ENCODE assay signal across 10 cellular contexts in the genomic region with DNA sequence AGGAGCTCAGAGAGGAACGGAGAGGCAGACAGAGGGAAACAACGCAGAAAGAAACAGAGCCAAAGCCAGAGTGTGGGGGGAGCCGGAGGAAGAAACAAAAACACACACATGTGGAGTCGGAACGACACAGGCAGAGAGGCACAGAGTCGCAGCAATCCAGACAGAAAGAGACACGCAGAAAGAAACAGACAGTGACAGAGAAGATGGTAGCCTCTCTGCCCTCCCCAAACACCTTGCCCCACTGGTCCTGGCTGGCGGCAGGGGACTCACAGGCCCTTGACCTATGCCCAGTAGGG. TPM values are rescaled to one million over a fixed set of nuclear protein-coding genes. Genes with fewer than 3 reads are reported as not detected.
DNase-seq lines count a peak whose midpoint lies in the region; ATAC-seq, FAIRE-seq and TF ChIP-seq lines count a peak whose summit lies in the region.
"Had no signal": no experiment of that assay in that cellular context is flagged by ENCODE, and none has a peak within 500 bp of the region (broad histone marks: within the 10 kb centered on the region; RNA-seq: fewer than 3 reads in every experiment).

No MANE protein-coding gene starts in this region.

- no peaks in the 10 kb centered on the region for H3K9me3 ChIP-seq in A549
- H3K9me3 ChIP-seq in H9 (ENCODE audit: control insufficient read depth, low read depth, low read length): no peaks in the 10 kb centered on the region
- no peaks in the 10 kb centered on the region for H3K9me3 ChIP-seq in GM12878 (replicated peaks; ENCODE audit: control insufficient read depth, insufficient read depth, low read length)

- FAIRE-seq in A549 (lab: Jason Lieb, UNC): no peak
- no peak for FAIRE-seq in GM12878 (lab: Jason Lieb, UNC)
- FAIRE-seq: TTC549 had no signal

- RAD21 ChIA-PET in GM12878 (lab: Charles Lee; ENCODE audit: unreplicated experiment): interaction anchor here (0.6 to 1.8 kb wide), 5 partner anchors 33 to 283 kb away, joined by 3 to 6 read pairs (median 4); partner anchors contain the start of gene IP6K2

- WGBS in A549 (ENCODE audit: missing lambda C conversion rate): 97% methylated on average over 8 of the region's 8 CpGs
- no CpG with 5 or more reads among the region's 8 CpGs for WGBS in H9 (ENCODE audit: extremely low coverage, insufficient read length, low lambda C conversion rate)
- 90% methylated on average over 8 of the region's 8 CpGs for WGBS in GM12878 (ENCODE audit: insufficient coverage, insufficient replicate concordance, low lambda C conversion rate, missing lambda C conversion rate)

- H2BK120ac ChIP-seq in H9 (ENCODE audit: low read depth, low read length, poor library complexity, severe bottlenecking): no peak overlapping the region

- H3K79me1 ChIP-seq in H9 (ENCODE audit: insufficient read depth, low read depth, low read length, poor library complexity, severe bottlenecking): peaks cover 3% of the 10 kb centered on the region

- H3T11ph ChIP-seq in H9 (ENCODE audit: low read length): no peak overlapping the region

- H2BK15ac ChIP-seq in H9 (ENCODE audit: low read depth, low read length): no peak overlapping the region

- no peak overlapping the region for H4K91ac ChIP-seq in H9 (ENCODE audit: insufficient read length, low read depth, low read length)

- no peak overlapping the region for H3K14ac ChIP-seq in H9 (ENCODE audit: insufficient read depth, low read length)

- no peak for TF ChIP-seq POLR2A in A549 (IDR thresholded peaks at IDR 0.05; ENCODE audit: low read length)
- TF ChIP-seq POLR2A in GM12878 (IDR thresholded peaks at IDR 0.05; ENCODE audit: low read depth, low read length): no peak

- no peak for TF ChIP-seq RAD21 in A549 (conservative IDR thresholded peaks at IDR 0.05 in 1 of 2, IDR thresholded peaks at IDR 0.05 in 1 of 2)
- TF ChIP-seq RAD21 in GM12878 (IDR thresholded peaks at IDR 0.05; ENCODE audit: insufficient read depth, low read depth, low read length): no peak

- H3K36me3 ChIP-seq in GM12878 (ENCODE audit: control insufficient read depth in 2 of 2, insufficient read depth in 2 of 2, low read length in 1 of 2): peaks cover 21 to 30% of the 10 kb centered on the region in 2 experiments

- H3K4me1 Mint-ChIP-seq in H9 (peaks cover 17 to 21% of the 10 kb centered on the region in 2 experiments), mesothelial cell of epicardium (peaks cover 29% of the 10 kb centered on the region)

- H3K9ac ChIP-seq in H9 (ENCODE audit: extremely low read depth, insufficient read length, low read length) (no peak overlapping the region), GM12878 (ENCODE audit: control insufficient read depth, insufficient read depth, low read length) (peak overlapping the region; percentile 91)

- H2AFZ ChIP-seq in H9 (ENCODE audit: low read length): no peak overlapping the region
- no peak overlapping the region for H2AFZ ChIP-seq in GM12878 (ENCODE audit: control insufficient read depth, low read depth, low read length)

- no peak overlapping the region for H4K5ac ChIP-seq in H9 (ENCODE audit: insufficient read length, low read depth, low read length)

- H3K27ac Mint-ChIP-seq in H9 (peak overlapping the region in 1 of 3 experiments; percentile 58; a peak in 2 of 7 replicates), mesothelial cell of epicardium (peak overlapping the region; percentile 95)

- DNase-seq in A549 (ENCODE audit: low read depth in 1 of 2, low spot score in 1 of 2) (no peak), H9 (no peak), GM12878 (ENCODE audit: low read depth, low spot score) (no peak), mesothelial cell of epicardium (ENCODE audit: low spot score in 2 of 2, unreplicated experiment in 2 of 2) (no peak), ureter (ENCODE audit: low spot score) (no peak), LoVo (ENCODE audit: low spot score) (no peak), NCI-H187 (lab: John Stamatoyannopoulos, UW) (no peak)
- DNase-seq in activated CD4-positive, CD25-positive, alpha-beta regulatory T cell (lab: John Stamatoyannopoulos, UW): no peak
- DNase-seq: foreskin melanocyte had no signal

- no peak overlapping the region for H2BK5ac ChIP-seq in H9 (ENCODE audit: insufficient read length, low read length)

- H3K9me3 Mint-ChIP-seq in H9 (no peaks in the 10 kb centered on the region), mesothelial cell of epicardium (no peaks in the 10 kb centered on the region)

- H3K36me3 Mint-ChIP-seq in H9 (ENCODE audit: insufficient read depth in 1 of 3, low read depth in 3 of 3): peaks cover 26 to 65% (median 54%) of the 10 kb centered on the region in 3 experiments
- peaks cover 27% of the 10 kb centered on the region for H3K36me3 Mint-ChIP-seq in mesothelial cell of epicardium

- no peak overlapping the region for H2BK12ac ChIP-seq in H9 (ENCODE audit: insufficient read length, low read depth, low read length)

- intact Hi-C loops in GM12878 (cut with micrococcal nuclease; ENCODE audit: unreplicated experiment): no loop called here

- no peak overlapping the region for H4K8ac ChIP-seq in H9 (replicated peaks; ENCODE audit: insufficient read length, low read depth, low read length)

- POLR2A ChIA-PET in A549 (lab: Yijun Ruan, JAX) (no interaction called here), GM12878 (lab: Charles Lee) (interaction anchor here (0.8 to 1.4 kb wide), 2 partner anchors 14 to 338 kb away, joined by 3 read pairs; partner anchors contain the start of gene NDUFAF3)

- H3K18ac ChIP-seq in H9 (ENCODE audit: insufficient read length, low read depth, low read length): no peak overlapping the region

- H3K4me3 ChIP-seq in A549 (no peak overlapping the region), GM12878 (peak overlapping the region; percentile 99)

- H3K27ac ChIP-seq in A549 (peak overlapping the region in 1 of 2 experiments; percentile 94; a peak in 1 of 6 replicates), H9 (ENCODE audit: insufficient read length, low read depth, low read length) (no peak overlapping the region), GM12878 (ENCODE audit: control insufficient read depth, insufficient read depth) (peak overlapping the region; percentile 10; the same call in 1 of the 2 replicates)

- ATAC-seq in A549: no peak
- ATAC-seq in GM12878: no peak

- H3K23me2 ChIP-seq in H9 (ENCODE audit: insufficient read length, low read depth, low read length, poor library complexity, severe bottlenecking): peaks cover 8% of the 10 kb centered on the region

- no TSS peak for BruUV-seq in GM12878 (replicated peaks; lab: Mats Ljungman, UMichigan)

- H3K56ac ChIP-seq in H9 (ENCODE audit: insufficient read length, low read depth, low read length): no peak overlapping the region

- SMC1A ChIA-PET in GM12878 (lab: Charles Lee; ENCODE audit: uncharacterized antibody, unreplicated experiment): interaction anchor here (0.8 to 1.5 kb wide), 6 partner anchors 21 to 283 kb away, joined by 3 to 4 read pairs (median 3); partner anchors contain the start of genes CELSR3 and SLC26A6

- H4K20me1 ChIP-seq in H9 (ENCODE audit: control insufficient read depth, insufficient read depth, insufficient read length) (no peaks in the 10 kb centered on the region), GM12878 (ENCODE audit: control insufficient read depth, insufficient read depth) (no peaks in the 10 kb centered on the region; the same call in 1 of the 2 replicates)

- TF ChIP-seq CTCF in A549 (IDR thresholded peaks at IDR 0.05) (no peak), H9 (conservative IDR thresholded peaks at IDR 0.05) (no peak), GM12878 (IDR thresholded peaks at IDR 0.05 in 2 of 3, conservative IDR thresholded peaks at IDR 0.05 in 1 of 3; ENCODE audit: control insufficient read depth in 2 of 3, extremely low read depth in 1 of 3, insufficient read depth in 1 of 3, low read depth in 3 of 3, low read length in 3 of 3) (no peak), mesothelial cell of epicardium (IDR thresholded peaks at IDR 0.05; ENCODE audit: unreplicated experiment) (no peak)

- H2AK5ac ChIP-seq in H9 (ENCODE audit: insufficient read length, low read length): no peak overlapping the region

- CTCF ChIA-PET in A549 (lab: Yijun Ruan, JAX): interaction anchor here (1.0 to 2.3 kb wide), 5 partner anchors 13 to 56 kb away, joined by 4 to 13 read pairs (median 5); partner anchors contain the start of gene SLC26A6
- CTCF ChIA-PET in GM12878 (lab: Yijun Ruan, JAX): interaction anchor here (0.7 to 2.1 kb wide), 14 partner anchors 19 to 453 kb away, joined by 3 to 10 read pairs (median 4); partner anchors contain the start of genes CELSR3, IP6K2, QRICH1 and SLC26A6

- H3K27me3 ChIP-seq in H9 (ENCODE audit: insufficient read depth, low read length): no peaks in the 10 kb centered on the region
- H3K27me3 ChIP-seq in GM12878 (replicated peaks in 1 of 2; ENCODE audit: control insufficient read depth in 2 of 2, insufficient read depth in 2 of 2, low read length in 1 of 2): no peaks in the 10 kb centered on the region

- H3K4ac ChIP-seq in H9 (ENCODE audit: low read depth, low read length): no peak overlapping the region

- no peaks in the 10 kb centered on the region; the same call in 1 of the 2 replicates for H3K27me3 Mint-ChIP-seq in H9 (ENCODE audit: low read depth)
- H3K27me3 Mint-ChIP-seq in mesothelial cell of epicardium (ENCODE audit: low read depth): no peaks in the 10 kb centered on the region

- no peak overlapping the region for H2BK20ac ChIP-seq in H9 (ENCODE audit: low read depth, low read length, poor library complexity, severe bottlenecking)

- in situ Hi-C loops in GM12878 (cut with MboI): no loop called here

- TF ChIP-seq EP300 in A549 (IDR thresholded peaks at IDR 0.05) (no peak), GM12878 (IDR thresholded peaks at IDR 0.05; ENCODE audit: borderline replicate concordance in 1 of 2, control insufficient read depth in 1 of 2, low read depth in 2 of 2, low read length in 2 of 2) (no peak)

- peak overlapping the region; percentile 27 to 81 for H3K4me3 Mint-ChIP-seq in H9
- peak overlapping the region; percentile 87 for H3K4me3 Mint-ChIP-seq in mesothelial cell of epicardium

- H3K23ac ChIP-seq in H9 (ENCODE audit: insufficient read length, low read depth, low read length): no peak overlapping the region

- H3K4me1 ChIP-seq in A549 (peaks cover 30% of the 10 kb centered on the region), H9 (ENCODE audit: insufficient read depth, low read length) (peaks cover 4% of the 10 kb centered on the region; the same call in 1 of the 2 replicates), GM12878 (ENCODE audit: control insufficient read depth, insufficient read depth, low read length) (peaks cover 15% of the 10 kb centered on the region)

- H3K4me2 ChIP-seq in A549 (peak overlapping the region; percentile 90), H9 (ENCODE audit: insufficient read depth, insufficient read length, low read length) (no peak overlapping the region), GM12878 (ENCODE audit: control insufficient read depth, insufficient read depth) (peak overlapping the region; percentile 79)

- H3K79me2 ChIP-seq in H9 (ENCODE audit: insufficient read depth, low read length) (peaks cover 5% of the 10 kb centered on the region; the same call in 1 of the 2 replicates), GM12878 (ENCODE audit: control insufficient read depth, insufficient read depth, low read length) (peaks cover 26% of the 10 kb centered on the region)

RNA-seq across cellular contexts. Expression of gene NCKIPSD, which starts 1.7 kb away (rescaled TPM):
- polyA plus RNA-seq in A549 (2011; rRNA removed): 10.2 and 13.6 TPM in 2 replicates
- 17.0 and 24.0 TPM in 2 replicates for polyA plus RNA-seq in A549 (2012; cell fraction: cytosol; rRNA removed)
- 35.9 and 48.2 TPM in 2 replicates for polyA plus RNA-seq in A549 (2012; cell fraction: nucleus; rRNA removed)
- polyA plus RNA-seq in A549 (2017; fragmentation: RNase III; extraction: RNeasy Plus Mini Kit Qiagen cat#74134 plus additional on column Dnase treatment): 10.8 to 13.2 TPM (median 10.9 TPM) in 3 replicates
- 24.5 and 28.5 TPM in 2 replicates for polyA minus RNA-seq in A549 (2011; rRNA and poly(A)+ RNA removed)
- total RNA-seq in H9 (2021): 38.3 and 46.0 TPM in 2 replicates
- 65.5 and 82.3 TPM in 2 replicates for total RNA-seq in GM12878 (2013; cell fraction: nucleolus; rRNA removed)
- total RNA-seq in GM12878 (2014; rRNA removed): 16.3 and 20.8 TPM in 2 replicates
- 7.5 and 7.7 TPM in 2 replicates for total RNA-seq in GM12878 (2014; rRNA removed; fragmentation: Illumina TruSeq; extraction: Trizol)
- total RNA-seq in GM12878 (2021): 18.9 and 20.1 TPM in 2 replicates
- 13.0 TPM for polyA plus RNA-seq in GM12878 (2011; ENCODE audit: low read depth)
- 16.2 and 31.6 TPM in 2 replicates for polyA plus RNA-seq in GM12878 (2011; rRNA removed)
- 52.6 and 60.3 TPM in 2 replicates for polyA plus RNA-seq in GM12878 (2011; cell fraction: cytosol; rRNA removed)
- 89.0 and 106 TPM in 2 replicates for polyA plus RNA-seq in GM12878 (2011; cell fraction: nucleus; rRNA removed)
- 25.0 and 32.9 TPM in 2 replicates for polyA plus RNA-seq in GM12878 (2012)
- polyA plus RNA-seq in GM12878 (2014; fragmentation: Illumina TruSeq; extraction: Trizol): 5.3 and 11.7 TPM in 2 replicates
- polyA plus RNA-seq in GM12878 (2014; fragmentation: Nextera tagmentation; extraction: Ambion mirVana): 1 to 10 TPM in 1 of 2 experiments, under 1 TPM in 1; 0.93 to 2.9 TPM
- 16.8 and 17.7 TPM in 2 replicates for polyA plus RNA-seq in GM12878 (2014; rRNA removed)
- 10 to 100 TPM; 14.9 to 15.5 TPM for polyA plus RNA-seq in GM12878 (2016; fragmentation: Nextera tagmentation; extraction: Ambion mirVana)
- 55.8 and 74.9 TPM in 2 replicates for polyA minus RNA-seq in GM12878 (2011; rRNA and poly(A)+ RNA removed)
- 18.8 and 26.7 TPM in 2 replicates for polyA minus RNA-seq in GM12878 (2011; cell fraction: cytosol; rRNA and poly(A)+ RNA removed)
- 39.7 and 45.0 TPM in 2 replicates for polyA minus RNA-seq in GM12878 (2011; cell fraction: nucleus; rRNA and poly(A)+ RNA removed)
- total RNA-seq in mesothelial cell of epicardium: 30.7 to 33.5 TPM (median 31.9 TPM) in 3 replicates
- total RNA-seq in ureter: 21.6 TPM

RNA-seq across cellular contexts. Expression of gene CELSR3, which starts 21.3 kb away (rescaled TPM):
- polyA plus RNA-seq in A549 (2011; rRNA removed) (2.2 and 3.2 TPM in 2 replicates), A549 (2017; fragmentation: RNase III; extraction: RNeasy Plus Mini Kit Qiagen cat#74134 plus additional on column Dnase treatment) (4.6 to 5.2 TPM (median 4.8 TPM) in 3 replicates), GM12878 (2011; rRNA removed) (0.65 and 1.1 TPM in 2 replicates), GM12878 (2014; fragmentation: Illumina TruSeq; extraction: Trizol) (0.48 and 0.56 TPM in 2 replicates), GM12878 (2014; fragmentation: Nextera tagmentation; extraction: Ambion mirVana) (under 1 TPM; 0.08 to 0.18 TPM), GM12878 (2014; rRNA removed) (1.2 and 1.6 TPM in 2 replicates), GM12878 (2016; fragmentation: Nextera tagmentation; extraction: Ambion mirVana) (under 1 TPM; 0.34 to 0.35 TPM)
- 2.2 and 3.3 TPM in 2 replicates for polyA plus RNA-seq in A549 (2012; cell fraction: cytosol; rRNA removed)
- polyA plus RNA-seq in A549 (2012; cell fraction: nucleus; rRNA removed): 13.7 and 15.3 TPM in 2 replicates
- polyA minus RNA-seq in A549 (2011; rRNA and poly(A)+ RNA removed): 7.1 and 7.4 TPM in 2 replicates
- total RNA-seq in H9 (2021) (23.5 and 23.9 TPM in 2 replicates), GM12878 (2014; rRNA removed) (0.82 and 0.96 TPM in 2 replicates), GM12878 (2014; rRNA removed; fragmentation: Illumina TruSeq; extraction: Trizol) (0.37 and 0.58 TPM in 2 replicates), GM12878 (2021) (1.6 TPM in 2 replicates), mesothelial cell of epicardium (5.0 to 5.6 TPM (median 5.2 TPM) in 3 replicates), ureter (1.5 TPM)
- 5.4 and 7.9 TPM in 2 replicates for total RNA-seq in GM12878 (2013; cell fraction: nucleolus; rRNA removed)
- 0.31 TPM for polyA plus RNA-seq in GM12878 (2011; ENCODE audit: low read depth)
- 1.9 and 2.3 TPM in 2 replicates for polyA plus RNA-seq in GM12878 (2011; cell fraction: cytosol; rRNA removed)
- 12.5 and 14.4 TPM in 2 replicates for polyA plus RNA-seq in GM12878 (2011; cell fraction: nucleus; rRNA removed)
- polyA plus RNA-seq in GM12878 (2012): 0.61 and 0.76 TPM in 2 replicates
- polyA minus RNA-seq in GM12878 (2011; rRNA and poly(A)+ RNA removed): 3.7 and 4.9 TPM in 2 replicates
- 2.1 and 2.3 TPM in 2 replicates for polyA minus RNA-seq in GM12878 (2011; cell fraction: cytosol; rRNA and poly(A)+ RNA removed)
- 5.9 and 8.3 TPM in 2 replicates for polyA minus RNA-seq in GM12878 (2011; cell fraction: nucleus; rRNA and poly(A)+ RNA removed)

RNA-seq across cellular contexts. Expression of gene IP6K2, which starts 33.0 kb away (rescaled TPM):
- 78.4 and 81.3 TPM in 2 replicates for polyA plus RNA-seq in A549 (2011; rRNA removed)
- polyA plus RNA-seq in A549 (2012; cell fraction: cytosol; rRNA removed): 83.9 and 87.9 TPM in 2 replicates
- 238 and 242 TPM in 2 replicates for polyA plus RNA-seq in A549 (2012; cell fraction: nucleus; rRNA removed)
- polyA plus RNA-seq in A549 (2017; fragmentation: RNase III; extraction: RNeasy Plus Mini Kit Qiagen cat#74134 plus additional on column Dnase treatment): 55.6 to 67.1 TPM (median 61.9 TPM) in 3 replicates
- polyA minus RNA-seq in A549 (2011; rRNA and poly(A)+ RNA removed): 45.6 and 54.1 TPM in 2 replicates
- total RNA-seq in H9 (2021): 94.7 and 96.5 TPM in 2 replicates
- 117 and 120 TPM in 2 replicates for total RNA-seq in GM12878 (2013; cell fraction: nucleolus; rRNA removed)
- 61.7 and 70.2 TPM in 2 replicates for total RNA-seq in GM12878 (2014; rRNA removed)
- total RNA-seq in GM12878 (2014; rRNA removed; fragmentation: Illumina TruSeq; extraction: Trizol): 67.0 and 68.7 TPM in 2 replicates
- 57.4 and 59.7 TPM in 2 replicates for total RNA-seq in GM12878 (2021)
- 44.3 TPM for polyA plus RNA-seq in GM12878 (2011; ENCODE audit: low read depth)
- polyA plus RNA-seq in GM12878 (2011; rRNA removed): 77.9 and 95.9 TPM in 2 replicates
- 112 and 129 TPM in 2 replicates for polyA plus RNA-seq in GM12878 (2011; cell fraction: cytosol; rRNA removed)
- polyA plus RNA-seq in GM12878 (2011; cell fraction: nucleus; rRNA removed): 329 and 359 TPM in 2 replicates
- 55.5 and 58.2 TPM in 2 replicates for polyA plus RNA-seq in GM12878 (2012)
- polyA plus RNA-seq in GM12878 (2014; fragmentation: Illumina TruSeq; extraction: Trizol): 69.3 and 70.7 TPM in 2 replicates
- 10 to 100 TPM; 25.8 to 37.6 TPM for polyA plus RNA-seq in GM12878 (2014; fragmentation: Nextera tagmentation; extraction: Ambion mirVana)
- 77.5 and 82.0 TPM in 2 replicates for polyA plus RNA-seq in GM12878 (2014; rRNA removed)
- 10 to 100 TPM; 78.6 to 81.7 TPM for polyA plus RNA-seq in GM12878 (2016; fragmentation: Nextera tagmentation; extraction: Ambion mirVana)
- polyA minus RNA-seq in GM12878 (2011; rRNA and poly(A)+ RNA removed): 85.9 and 101 TPM in 2 replicates
- polyA minus RNA-seq in GM12878 (2011; cell fraction: cytosol; rRNA and poly(A)+ RNA removed): 28.5 and 32.1 TPM in 2 replicates
- 35.2 and 62.1 TPM in 2 replicates for polyA minus RNA-seq in GM12878 (2011; cell fraction: nucleus; rRNA and poly(A)+ RNA removed)
- total RNA-seq in mesothelial cell of epicardium: 207 to 212 TPM (median 209 TPM) in 3 replicates
- total RNA-seq in ureter: 97.0 TPM

RNA-seq across cellular contexts. Expression of gene SLC26A6, which starts 48.7 kb away (rescaled TPM):
- polyA plus RNA-seq in A549 (2011; rRNA removed): 12.5 and 12.7 TPM in 2 replicates
- 17.4 and 20.3 TPM in 2 replicates for polyA plus RNA-seq in A549 (2012; cell fraction: cytosol; rRNA removed)
- 135 and 159 TPM in 2 replicates for polyA plus RNA-seq in A549 (2012; cell fraction: nucleus; rRNA removed)
- polyA plus RNA-seq in A549 (2017; fragmentation: RNase III; extraction: RNeasy Plus Mini Kit Qiagen cat#74134 plus additional on column Dnase treatment): 20.0 to 25.5 TPM (median 23.2 TPM) in 3 replicates
- 21.9 and 24.3 TPM in 2 replicates for polyA minus RNA-seq in A549 (2011; rRNA and poly(A)+ RNA removed)
- total RNA-seq in H9 (2021): 56.7 and 61.3 TPM in 2 replicates
- total RNA-seq in GM12878 (2013; cell fraction: nucleolus; rRNA removed): 57.6 and 65.8 TPM in 2 replicates
- 17.1 and 17.8 TPM in 2 replicates for total RNA-seq in GM12878 (2014; rRNA removed)
- 7.2 and 7.8 TPM in 2 replicates for total RNA-seq in GM12878 (2014; rRNA removed; fragmentation: Illumina TruSeq; extraction: Trizol)
- total RNA-seq in GM12878 (2021): 18.8 and 24.9 TPM in 2 replicates
- 27.7 TPM for polyA plus RNA-seq in GM12878 (2011; ENCODE audit: low read depth)
- 10.5 and 16.5 TPM in 2 replicates for polyA plus RNA-seq in GM12878 (2011; rRNA removed)
- polyA plus RNA-seq in GM12878 (2011; cell fraction: cytosol; rRNA removed): 22.3 and 25.6 TPM in 2 replicates
- 366 and 387 TPM in 2 replicates for polyA plus RNA-seq in GM12878 (2011; cell fraction: nucleus; rRNA removed)
- 18.0 and 22.4 TPM in 2 replicates for polyA plus RNA-seq in GM12878 (2012)
- polyA plus RNA-seq in GM12878 (2014; fragmentation: Illumina TruSeq; extraction: Trizol): 8.9 and 11.9 TPM in 2 replicates
- 1 to 10 TPM; 2.1 to 2.9 TPM for polyA plus RNA-seq in GM12878 (2014; fragmentation: Nextera tagmentation; extraction: Ambion mirVana)
- polyA plus RNA-seq in GM12878 (2014; rRNA removed): 20.6 and 22.5 TPM in 2 replicates
- polyA plus RNA-seq in GM12878 (2016; fragmentation: Nextera tagmentation; extraction: Ambion mirVana): 10 to 100 TPM; 11.2 to 14.7 TPM
- 21.0 and 31.1 TPM in 2 replicates for polyA minus RNA-seq in GM12878 (2011; rRNA and poly(A)+ RNA removed)
- 8.4 and 9.1 TPM in 2 replicates for polyA minus RNA-seq in GM12878 (2011; cell fraction: cytosol; rRNA and poly(A)+ RNA removed)
- 69.9 and 92.4 TPM in 2 replicates for polyA minus RNA-seq in GM12878 (2011; cell fraction: nucleus; rRNA and poly(A)+ RNA removed)
- total RNA-seq in mesothelial cell of epicardium: 18.0 to 22.7 TPM (median 21.6 TPM) in 3 replicates
- 12.3 TPM for total RNA-seq in ureter
